ENCODE assay signal across 8 cellular contexts in genomic region chr15:30823068-30823813, GRCh38.
A peak's percentile ranks its signal among the peaks of the same experiment; 100 is the strongest.
DNase-seq lines count a peak whose midpoint lies in the region; ATAC-seq and TF ChIP-seq lines count a peak whose summit lies in the region.
"Not testable (repeated sequence)": the region's sequence is repeated elsewhere in the genome, so short reads cannot be mapped to it uniquely, and the experiment has no call there.

No MANE protein-coding gene starts in this region.

- DNase-seq in NCI-H1436 treated with DMSO at 0.1 percent for 48 hours (lab: John Stamatoyannopoulos, UW) (peak; percentile 9), SHP77 (lab: John Stamatoyannopoulos, UW) (peak; percentile 59 to 60)
- peak; percentile 49 for DNase-seq in activated T-cell treated with anti-CD3 and anti-CD28 coated beads, Interleukin-2, amount 50 U/mL, for 1 hour
- DNase-seq in effector memory CD8-positive, alpha-beta T cell: peak in 2 of 3 experiments; percentile 21 to 37
- DNase-seq in nephron progenitor cell: not testable (repeated sequence)
- peak; percentile 64 to 70 for DNase-seq in stimulated activated naive CD8-positive, alpha-beta T cell treated with anti-CD3 and anti-CD28 coated beads, Interleukin-15, amount 100 ng/mL, for 72 hours

- TF ChIP-seq POLR2A in GM10847 (IDR thresholded peaks at IDR 0.05; ENCODE audit: extremely low read depth, insufficient read length): peak; percentile 30

- not testable (repeated sequence) for TF ChIP-seq CTCF in nephron progenitor cell (IDR thresholded peaks at IDR 0.05)

- not testable (repeated sequence) for H3K9me3 Mint-ChIP-seq in effector memory CD8-positive, alpha-beta T cell; nephron progenitor cell; stimulated activated naive CD8-positive, alpha-beta T cell treated with anti-CD3 and anti-CD28 coated beads, Interleukin-15, amount 100 ng/mL, for 72 hours

- peak overlapping the region; percentile 80 to 85 for H3K4me3 Mint-ChIP-seq in effector memory CD8-positive, alpha-beta T cell
- H3K4me3 Mint-ChIP-seq in nephron progenitor cell: not testable (repeated sequence)
- peak overlapping the region; percentile 97 to 99 for H3K4me3 Mint-ChIP-seq in stimulated activated naive CD8-positive, alpha-beta T cell treated with anti-CD3 and anti-CD28 coated beads, Interleukin-15, amount 100 ng/mL, for 72 hours

- peak overlapping the region; percentile 61 to 84 for H3K27ac Mint-ChIP-seq in effector memory CD8-positive, alpha-beta T cell
- H3K27ac Mint-ChIP-seq in nephron progenitor cell: peak overlapping the region; percentile 74
- peak overlapping the region; percentile 99 to 100 for H3K27ac Mint-ChIP-seq in stimulated activated naive CD8-positive, alpha-beta T cell treated with anti-CD3 and anti-CD28 coated beads, Interleukin-15, amount 100 ng/mL, for 72 hours

- peak; percentile 80 for ATAC-seq in HG02870 (IDR thresholded peaks at IDR 0.05; ENCODE audit: unreplicated experiment)
- ATAC-seq in effector memory CD8-positive, alpha-beta T cell (replicated peaks): peak; percentile 83
- peak; percentile 97 for ATAC-seq in stimulated activated naive CD8-positive, alpha-beta T cell treated with anti-CD3 and anti-CD28 coated beads, Interleukin-15, amount 100 ng/mL, for 72 hours

- H3K36me3 Mint-ChIP-seq in effector memory CD8-positive, alpha-beta T cell (ENCODE audit: insufficient read depth); nephron progenitor cell (ENCODE audit: low read depth): not testable (repeated sequence)

- H3K27me3 Mint-ChIP-seq in effector memory CD8-positive, alpha-beta T cell; nephron progenitor cell (ENCODE audit: low read depth, poor library complexity); stimulated activated naive CD8-positive, alpha-beta T cell treated with anti-CD3 and anti-CD28 coated beads, Interleukin-15, amount 100 ng/mL, for 72 hours: not testable (repeated sequence)

- not testable (repeated sequence) for H3K4me1 Mint-ChIP-seq in effector memory CD8-positive, alpha-beta T cell (ENCODE audit: low read depth in 2 of 2)
- H3K4me1 Mint-ChIP-seq in nephron progenitor cell: peaks cover 37% of the 10 kb centered on the region
- H3K4me1 Mint-ChIP-seq in stimulated activated naive CD8-positive, alpha-beta T cell treated with anti-CD3 and anti-CD28 coated beads, Interleukin-15, amount 100 ng/mL, for 72 hours: peaks cover 31% of the 10 kb centered on the region
